In genomic region chr11:20387262-20388095, GRCh38 we compare ENCODE assay signal across 8 cellular contexts. TPM values are rescaled to one million over a fixed set of nuclear protein-coding genes. Genes with fewer than 3 reads are reported as not detected.
DNase-seq lines count a peak whose midpoint lies in the region; ATAC-seq, FAIRE-seq and TF ChIP-seq lines count a peak whose summit lies in the region.

Gene PRMT3 (plus strand): TSS chr11:20387716. CDS start chr11:20387747, 31 bp downstream.

- DNase-seq in AG09309 (ENCODE audit: low read depth) = peak; percentile 74
- peak; percentile 95 for DNase-seq in NCI-H2227 treated with DMSO at 0.1 percent for 48 hours (lab: John Stamatoyannopoulos, UW)
- DNase-seq in mammary epithelial cell = peak; percentile 95
- peak; percentile 97 for DNase-seq in iPS-NIHi11 (ENCODE audit: low spot score)
- DNase-seq in small intestine = peak; percentile 95

- peak within 1 kb of the TSS; percentile 95 for H3K9ac ChIP-seq in mammary epithelial cell (ENCODE audit: insufficient read depth, low read length)

- WGBS in mammary epithelial cell (ENCODE audit: low coverage, missing lambda C conversion rate) = no CpG with 5 or more reads among the region's 96 CpGs
- 0% methylated on average over 83 to 96 of the region's 96 CpGs for WGBS in small intestine, 3 donors

- H3K9me3 ChIP-seq in mammary epithelial cell (replicated peaks; ENCODE audit: insufficient read depth, low read length) (no peaks in the 10 kb centered on the region), small intestine (ENCODE audit: control insufficient read depth, low read depth) (no peaks in the 10 kb centered on the region)

- intact Hi-C loops in mammary epithelial cell (cut with micrococcal nuclease) = loop anchor here (1.0 kb wide), 2 partner anchors 19 to 223 kb away; no protein-coding TSS in a partner anchor

- TF ChIP-seq CTCF in AG09309 (IDR thresholded peaks at IDR 0.05; ENCODE audit: control insufficient read depth, insufficient read depth, low read depth, low read length, missing control alignments) (no peak), WI38 (IDR thresholded peaks at IDR 0.05; ENCODE audit: low read depth, low read length) (no peak), mammary epithelial cell (conservative IDR thresholded peaks at IDR 0.05 in 1 of 2, IDR thresholded peaks at IDR 0.05 in 1 of 2; ENCODE audit: extremely low read depth in 1 of 2, insufficient read depth in 1 of 2, low read depth in 1 of 2, low read length in 2 of 2) (peak in 1 of 2 donors; percentile 2)

- H3K79me2 ChIP-seq in mammary epithelial cell (ENCODE audit: insufficient read depth, low read length) = peaks cover 23% of the 10 kb centered on the region

- no TSS peak for BruUV-seq in mammary epithelial cell (replicated peaks; lab: Mats Ljungman, UMichigan)

- in situ Hi-C loops in mammary epithelial cell (cut with MboI; ENCODE audit: low sequenced_read_pairs in 2 of 2) = no loop called here

- H3K4me3 ChIP-seq in AG09309 (ENCODE audit: control insufficient read depth, low read depth, low read length) = peak within 1 kb of the TSS; percentile 66
- H3K4me3 ChIP-seq in WI38 (ENCODE audit: low read depth, low read length) = peak within 1 kb of the TSS; percentile 85
- peak within 1 kb of the TSS; percentile 80 to 99 (median 95) for H3K4me3 ChIP-seq in mammary epithelial cell (replicated peaks in 1 of 3; ENCODE audit: insufficient read depth in 1 of 3, low read depth in 2 of 3, low read length in 3 of 3)
- H3K4me3 ChIP-seq in small intestine (ENCODE audit: low read depth in 1 of 2, low read length in 2 of 2) = peak within 1 kb of the TSS; percentile 77 to 88

- H4K20me1 ChIP-seq in mammary epithelial cell (ENCODE audit: insufficient read depth, low read length) = no peaks in the 10 kb centered on the region

- peak; percentile 81 for ATAC-seq in GM19023 (IDR thresholded peaks at IDR 0.05; ENCODE audit: unreplicated experiment)
- peak; percentile 83 for ATAC-seq in HG03196 (IDR thresholded peaks at IDR 0.05; ENCODE audit: unreplicated experiment)

- dilution Hi-C loops in mammary epithelial cell (cut with HindIII; ENCODE audit: low sequenced_read_pairs) = loop anchor here (10.0 kb wide), 1 partner anchor 217 kb away; no protein-coding TSS in a partner anchor

- H3K27ac ChIP-seq in mammary epithelial cell (ENCODE audit: insufficient read depth, low read depth, low read length) (peak within 1 kb of the TSS; percentile 89), small intestine (ENCODE audit: low read depth in 1 of 2, low read length in 1 of 2) (peak within 1 kb of the TSS; percentile 87 to 100)

- no peaks in the 10 kb centered on the region for H3K27me3 ChIP-seq in mammary epithelial cell (ENCODE audit: insufficient read depth, low read length)
- H3K27me3 ChIP-seq in small intestine (ENCODE audit: control insufficient read depth in 2 of 2, insufficient read depth in 2 of 2, low read length in 2 of 2) = no peaks in the 10 kb centered on the region

- CTCF ChIA-PET in mammary epithelial cell (lab: Charles Lee; ENCODE audit: low non-redundant PET) = interaction anchor here (0.7 kb wide), 1 partner anchor 209 kb away, joined by 3 read pairs; no protein-coding TSS in a partner anchor

- H3K4me1 ChIP-seq in mammary epithelial cell (ENCODE audit: insufficient read depth, low read length) (peaks cover 11% of the 10 kb centered on the region), small intestine (ENCODE audit: control insufficient read depth in 2 of 2, insufficient read depth in 1 of 2, low read depth in 1 of 2, low read length in 1 of 2) (no peaks in the 10 kb centered on the region)

- peak within 1 kb of the TSS; percentile 100 for H3K4me2 ChIP-seq in mammary epithelial cell (ENCODE audit: insufficient read depth, low read depth, low read length)

- no peak for FAIRE-seq in small intestine (lab: Jason Lieb, UNC)

- H3K36me3 ChIP-seq in mammary epithelial cell (ENCODE audit: insufficient read depth, low read length) (peaks cover 6% of the 10 kb centered on the region), small intestine (ENCODE audit: control insufficient read depth in 2 of 2, insufficient read depth in 2 of 2, low read length in 2 of 2) (peaks cover 1 to 5% of the 10 kb centered on the region in 2 donors)

- peak within 1 kb of the TSS; percentile 99 for H2AFZ ChIP-seq in mammary epithelial cell (ENCODE audit: low read depth, low read length)

RNA-seq across cellular contexts. Expression of gene PRMT3, which starts in this region (rescaled TPM):
- 10 to 100 TPM; 23.3 to 26.3 TPM for total RNA-seq in mammary epithelial cell
- polyA plus RNA-seq in mammary epithelial cell (13.7 TPM), small intestine (10 to 100 TPM in 1 of 3 donors, 1 to 10 TPM in 2; 9.2 to 10.8 (median 9.2) TPM)
- polyA minus RNA-seq in mammary epithelial cell = 12.9 TPM

Comparison
In these comparisons a context has a peak if more than half of its experiments do, and no peak if none do; other contexts are left out.
1. Peak in every context shown above with its lines: DNase-seq, ATAC-seq, H3K4me3 ChIP-seq and H3K27ac ChIP-seq.